In genomic region chr15:51425517-51426033, GRCh38 we compare ENCODE assay signal across 29 cellular contexts.
DNase-seq lines count a peak whose midpoint lies in the region; ATAC-seq, FAIRE-seq and TF ChIP-seq lines count a peak whose summit lies in the region.
"Had no signal": no experiment of that assay in that cellular context is flagged by ENCODE, and none has a peak within 500 bp of the region (broad histone marks: within the 10 kb centered on the region; RNA-seq: fewer than 3 reads in every experiment).

No MANE protein-coding gene starts in this region.

- H3K9me3 Mint-ChIP-seq in MCF 10A (ENCODE audit: unreplicated experiment) (no peaks in the 10 kb centered on the region), CD14-positive monocyte (peaks cover 0 to 5% (median 5%) of the 10 kb centered on the region in 7 donors)
- H3K9me3 Mint-ChIP-seq: stimulated activated memory B cell treated with anti-CD40 and anti-IgM and Interleukin-4, amounts not matched to agents 10 μg/mL and 1 μg/mL and 100 μg/mL, for 72 hours had no signal

- POLR2A ChIA-PET in MCF 10A (lab: Yijun Ruan, JAX): interaction anchor here (0.7 to 1.0 kb wide), 4 partner anchors 9 to 336 kb away, joined by 3 to 4 read pairs (median 3); no protein-coding TSS in a partner anchor

- peak; percentile 24 for FAIRE-seq in colon (lab: Jason Lieb, UNC)

- H3K27me3 ChIP-seq in breast epithelium (no peaks in the 10 kb centered on the region), sigmoid colon (no peaks in the 10 kb centered on the region)
- H3K27me3 ChIP-seq: BLaER1, dorsolateral prefrontal cortex, ovary had no signal

- H3K4me3 Mint-ChIP-seq in MCF 10A (ENCODE audit: unreplicated experiment) (no peak overlapping the region), CD14-positive monocyte (no peak overlapping the region)
- H3K4me3 Mint-ChIP-seq: activated naive CD8-positive, alpha-beta T cell treated with anti-CD3 and anti-CD28 coated beads, Interleukin-2, amount 50 U/mL, for 24 hours; stimulated activated memory B cell treated with anti-CD40 and anti-IgM and Interleukin-4, amounts not matched to agents 10 μg/mL and 1 μg/mL and 100 μg/mL, for 72 hours had no signal

- ATAC-seq in mucosa of descending colon: no peak
- ATAC-seq: activated naive CD8-positive, alpha-beta T cell treated with anti-CD3 and anti-CD28 coated beads, Interleukin-2, amount 50 U/mL, for 24 hours; left colon; stimulated activated memory B cell treated with anti-CD40 and anti-IgM and Interleukin-4, amounts not matched to agents 10 μg/mL and 1 μg/mL and 100 μg/mL, for 72 hours had no signal

- H3K27me3 Mint-ChIP-seq in MCF 10A (ENCODE audit: insufficient read depth, unreplicated experiment) (no peaks in the 10 kb centered on the region), CD14-positive monocyte (ENCODE audit: low read depth in 3 of 3) (peaks cover 0 to 6% (median 0%) of the 10 kb centered on the region in 3 donors)
- H3K27me3 Mint-ChIP-seq: stimulated activated memory B cell treated with anti-CD40 and anti-IgM and Interleukin-4, amounts not matched to agents 10 μg/mL and 1 μg/mL and 100 μg/mL, for 72 hours had no signal

- no peak for TF ChIP-seq CTCF in MCF 10A (IDR thresholded peaks at IDR 0.05; ENCODE audit: unreplicated experiment)
- no peak for TF ChIP-seq CTCF in breast epithelium (IDR thresholded peaks at IDR 0.05)
- no peak for TF ChIP-seq CTCF in sigmoid colon (IDR thresholded peaks at IDR 0.05)
- TF ChIP-seq CTCF in CD14-positive monocyte (IDR thresholded peaks at IDR 0.05): no peak
- TF ChIP-seq CTCF in mucosa of descending colon (IDR thresholded peaks at IDR 0.05): no peak

- H3K4me1 Mint-ChIP-seq in MCF 10A (ENCODE audit: insufficient read depth, unreplicated experiment): no peaks in the 10 kb centered on the region
- H3K4me1 Mint-ChIP-seq in CD14-positive monocyte: no peaks in the 10 kb centered on the region
- H3K4me1 Mint-ChIP-seq: activated naive CD8-positive, alpha-beta T cell treated with anti-CD3 and anti-CD28 coated beads, Interleukin-2, amount 50 U/mL, for 24 hours; stimulated activated memory B cell treated with anti-CD40 and anti-IgM and Interleukin-4, amounts not matched to agents 10 μg/mL and 1 μg/mL and 100 μg/mL, for 72 hours had no signal

- H3K4me1 ChIP-seq in breast epithelium (no peaks in the 10 kb centered on the region), sigmoid colon (no peaks in the 10 kb centered on the region), mucosa of descending colon (ENCODE audit: low read depth) (no peaks in the 10 kb centered on the region)
- H3K4me1 ChIP-seq: BLaER1 had no signal

- no TSS peak for BruUV-seq in MCF 10A (replicated peaks; lab: Mats Ljungman, UMichigan)

- DNase-seq in MCF 10A (ENCODE audit: unreplicated experiment): peak; percentile 44
- DNase-seq in breast epithelium (ENCODE audit: low spot score in 2 of 2): no peak
- DNase-seq in NCI-H2171 treated with DMSO at 0.1 percent for 48 hours (lab: John Stamatoyannopoulos, UW): peak; percentile 48
- DNase-seq in medulla oblongata (ENCODE audit: extremely low spot score): peak; percentile 8
- DNase-seq in sigmoid colon: no peak
- DNase-seq in CD14-positive monocyte (ENCODE audit: low spot score): no peak
- no peak for DNase-seq in mucosa of descending colon
- DNase-seq: activated CD4-positive, alpha-beta T cell treated with anti-CD3 and anti-CD28 coated beads, Interleukin-2, amount 50 U/mL, for 4 hours; activated naive CD8-positive, alpha-beta T cell treated with anti-CD3 and anti-CD28 coated beads, Interleukin-2, amount 50 U/mL, for 24 hours; activated T-cell treated with anti-CD3 and anti-CD28 coated beads, Interleukin-2, amount 50 U/mL, for 48 hours; cerebellar nuclear complex; DMS79; dorsolateral prefrontal cortex; GDM1; GM23248; hypothalamus; KBM-7; left colon; MM.1S; NCI-H1417; NCI-H2081; NCI-H748 treated with DMSO at 0.1 percent for 48 hours; ovary; SK-N-SH; substantia nigra had no signal

- no peak overlapping the region for H3K4me3 ChIP-seq in breast epithelium
- H3K4me3 ChIP-seq in sigmoid colon: no peak overlapping the region
- no peak overlapping the region for H3K4me3 ChIP-seq in mucosa of descending colon
- H3K4me3 ChIP-seq: BLaER1, dorsolateral prefrontal cortex, GM23248, ovary, skin epidermis had no signal

- WGBS in sigmoid colon, 2 donors: 14 to 55% methylated on average over 1 of the region's 1 CpG

- TF ChIP-seq POLR2A in breast epithelium (IDR thresholded peaks at IDR 0.05): no peak
- no peak for TF ChIP-seq POLR2A in sigmoid colon (IDR thresholded peaks at IDR 0.05)

- CTCF ChIA-PET in MCF 10A (lab: Yijun Ruan, JAX): interaction anchor here (3.5 kb wide), 1 partner anchor 23 kb away, joined by 20 read pairs; no protein-coding TSS in a partner anchor

- H3K27ac Mint-ChIP-seq in MCF 10A (ENCODE audit: low read depth, unreplicated experiment): no peak overlapping the region
- H3K27ac Mint-ChIP-seq in CD14-positive monocyte: no peak overlapping the region
- H3K27ac Mint-ChIP-seq: activated naive CD8-positive, alpha-beta T cell treated with anti-CD3 and anti-CD28 coated beads, Interleukin-2, amount 50 U/mL, for 24 hours; stimulated activated memory B cell treated with anti-CD40 and anti-IgM and Interleukin-4, amounts not matched to agents 10 μg/mL and 1 μg/mL and 100 μg/mL, for 72 hours had no signal

- H3K9me3 ChIP-seq in breast epithelium (no peaks in the 10 kb centered on the region), sigmoid colon (no peaks in the 10 kb centered on the region), mucosa of descending colon (no peaks in the 10 kb centered on the region)
- H3K9me3 ChIP-seq: BLaER1, ovary, SK-N-SH had no signal

- intact Hi-C loops in MCF 10A (cut with micrococcal nuclease) (no loop called here), breast epithelium (cut with DNase I; ENCODE audit: low total_unique reads) (no loop called here), sigmoid colon (cut with DNase I) (no loop called here), CD14-positive monocyte (cut with micrococcal nuclease) (no loop called here), mucosa of descending colon (cut with DNase I, micrococcal nuclease) (no loop called here)

- TF ChIP-seq EP300 in sigmoid colon (IDR thresholded peaks at IDR 0.05): no peak

- H3K36me3 ChIP-seq in breast epithelium (no peaks in the 10 kb centered on the region), sigmoid colon (no peaks in the 10 kb centered on the region), mucosa of descending colon (ENCODE audit: low read depth) (no peaks in the 10 kb centered on the region)
- H3K36me3 ChIP-seq: BLaER1, ovary had no signal

- H3K36me3 Mint-ChIP-seq in MCF 10A (ENCODE audit: insufficient read depth, unreplicated experiment) (no peaks in the 10 kb centered on the region), CD14-positive monocyte (no peaks in the 10 kb centered on the region)
- H3K36me3 Mint-ChIP-seq: stimulated activated memory B cell treated with anti-CD40 and anti-IgM and Interleukin-4, amounts not matched to agents 10 μg/mL and 1 μg/mL and 100 μg/mL, for 72 hours had no signal

- no peak overlapping the region for H3K27ac ChIP-seq in breast epithelium
- no peak overlapping the region for H3K27ac ChIP-seq in sigmoid colon
- H3K27ac ChIP-seq: BLaER1, dorsolateral prefrontal cortex, GM23248, ovary, skin epidermis had no signal

Comparison
In these comparisons a context has a peak if more than half of its experiments do, and no peak if none do; other contexts are left out.
1. DNase-seq: peak in MCF 10A (single experiment), NCI-H2171 treated with DMSO at 0.1 percent for 48 hours (single experiment) and medulla oblongata (single experiment); none in breast epithelium (0 of 2), sigmoid colon (single experiment), CD14-positive monocyte (single experiment) and mucosa of descending colon (0 of 3).